23 cellular contexts compared by ENCODE assay signal in genomic region chrX:108310511-108310910, GRCh38.
"Had no signal": no experiment of that assay in that cellular context is flagged by ENCODE, and none has a peak within 500 bp of the region (broad histone marks: within the 10 kb centered on the region; RNA-seq: fewer than 3 reads in every experiment).

No MANE protein-coding gene starts in this region.

- H3K27ac Mint-ChIP-seq: activated CD4-positive, alpha-beta memory T cell treated with anti-CD3 and anti-CD28 coated beads for 36 hours; activated naive CD4-positive, alpha-beta T cell treated with anti-CD3 and anti-CD28 coated beads, Interleukin-2, amount 10 ng/mL, durations not matched to agents 7 days and 5 days; activated T-cell treated with anti-CD3 and anti-CD28 coated beads, Interleukin-2, amount 50 U/mL, for 72 hours; dendritic cell treated with granulocyte-macrophage colony-stimulating factor and Interleukin-4, amounts not matched to agents 40 ng/mL and 50 ng/mL, for 4 days; memory B cell; naive B cell; neural progenitor cell had no signal

- DNase-seq: activated CD4-positive, alpha-beta memory T cell treated with anti-CD3 and anti-CD28 coated beads for 36 hours; activated CD4-positive, alpha-beta T cell treated with anti-CD3 and anti-CD28 coated beads for 48 hours; activated effector memory CD4-positive, alpha-beta T cell treated with Interleukin-2 at 50 U/mL for 16 hours; activated naive CD4-positive, alpha-beta T cell treated with anti-CD3 and anti-CD28 coated beads, Interleukin-2, amount 10 ng/mL, durations not matched to agents 7 days and 5 days; activated T-cell treated with anti-CD3 and anti-CD28 coated beads, Interleukin-2, amount 50 U/mL, for 72 hours; body of pancreas; caudate nucleus; effector CD4-positive, alpha-beta T cell; erythroblast; head of caudate nucleus; islet precursor cell; left cardiac atrium; naive B cell; retina; sigmoid colon; stimulated activated CD4-positive, alpha-beta T cell treated with anti-CD3 and anti-CD28 coated beads, Interleukin-4, amount 100 ng/mL, for 24 hours; stimulated activated naive CD4-positive, alpha-beta T cell treated with Interleukin-2 at 50 U/mL for 16 hours; upper lobe of left lung had no signal

- H3K27me3 Mint-ChIP-seq: activated CD4-positive, alpha-beta memory T cell treated with anti-CD3 and anti-CD28 coated beads for 36 hours; activated naive CD4-positive, alpha-beta T cell treated with anti-CD3 and anti-CD28 coated beads, Interleukin-2, amount 10 ng/mL, durations not matched to agents 7 days and 5 days; dendritic cell treated with granulocyte-macrophage colony-stimulating factor and Interleukin-4, amounts not matched to agents 40 ng/mL and 50 ng/mL, for 4 days; memory B cell had no signal

- H3K4me3 Mint-ChIP-seq: activated CD4-positive, alpha-beta memory T cell treated with anti-CD3 and anti-CD28 coated beads for 36 hours; activated naive CD4-positive, alpha-beta T cell treated with anti-CD3 and anti-CD28 coated beads, Interleukin-2, amount 10 ng/mL, durations not matched to agents 7 days and 5 days; activated T-cell treated with anti-CD3 and anti-CD28 coated beads, Interleukin-2, amount 50 U/mL, for 72 hours; dendritic cell treated with granulocyte-macrophage colony-stimulating factor and Interleukin-4, amounts not matched to agents 40 ng/mL and 50 ng/mL, for 4 days; memory B cell; naive B cell; neural progenitor cell had no signal

- H3K27ac ChIP-seq: body of pancreas, neural progenitor cell, thoracic aorta, upper lobe of left lung had no signal

- H3K27me3 ChIP-seq: body of pancreas, gastroesophageal sphincter, neural progenitor cell, sigmoid colon, upper lobe of left lung had no signal

- H3K36me3 ChIP-seq: gastroesophageal sphincter, sigmoid colon, thoracic aorta, upper lobe of left lung had no signal

- H3K36me3 Mint-ChIP-seq: activated CD4-positive, alpha-beta memory T cell treated with anti-CD3 and anti-CD28 coated beads for 36 hours; activated naive CD4-positive, alpha-beta T cell treated with anti-CD3 and anti-CD28 coated beads, Interleukin-2, amount 10 ng/mL, durations not matched to agents 7 days and 5 days; memory B cell; naive B cell had no signal

- H3K4me1 Mint-ChIP-seq: activated naive CD4-positive, alpha-beta T cell treated with anti-CD3 and anti-CD28 coated beads, Interleukin-2, amount 10 ng/mL, durations not matched to agents 7 days and 5 days; memory B cell; naive B cell had no signal

- H3K4me3 ChIP-seq: body of pancreas, gastroesophageal sphincter, neural progenitor cell, sigmoid colon, thoracic aorta, upper lobe of left lung had no signal

- ATAC-seq: activated T-cell treated with anti-CD3 and anti-CD28 coated beads, Interleukin-2, amount 50 U/mL, for 72 hours; body of pancreas; gastroesophageal sphincter; left cardiac atrium had no signal

- H3K9me3 Mint-ChIP-seq: activated CD4-positive, alpha-beta memory T cell treated with anti-CD3 and anti-CD28 coated beads for 36 hours; activated naive CD4-positive, alpha-beta T cell treated with anti-CD3 and anti-CD28 coated beads, Interleukin-2, amount 10 ng/mL, durations not matched to agents 7 days and 5 days; activated T-cell treated with anti-CD3 and anti-CD28 coated beads, Interleukin-2, amount 50 U/mL, for 72 hours; dendritic cell treated with granulocyte-macrophage colony-stimulating factor and Interleukin-4, amounts not matched to agents 40 ng/mL and 50 ng/mL, for 4 days; memory B cell; naive B cell; neural progenitor cell had no signal
